Comparison of ENCODE assay signal across 20 cellular contexts in genomic region chr3:170701696-170702678, GRCh38.
DNase-seq lines count a peak whose midpoint lies in the region; ATAC-seq and TF ChIP-seq lines count a peak whose summit lies in the region.
"Had no signal": no experiment of that assay in that cellular context is flagged by ENCODE, and none has a peak within 500 bp of the region (broad histone marks: within the 10 kb centered on the region; RNA-seq: fewer than 3 reads in every experiment).

No MANE protein-coding gene starts in this region.

- no peaks in the 10 kb centered on the region for H3K36me3 ChIP-seq in transverse colon
- H3K36me3 ChIP-seq: Peyer's patch, suprapubic skin had no signal

- in situ Hi-C loops in SK-MEL-5 (cut with HindIII; ENCODE audit: low pct_unique_long_range_greater_than_20kb, low sequenced_read_pairs) (no loop called here), transverse colon (cut with MboI; ENCODE audit: low pct_ligation_motif_present in 1 of 4, low pct_unique_long_range_greater_than_20kb in 1 of 4, low sequenced_read_pairs in 3 of 4) (no loop called here)

- TF ChIP-seq EP300 in transverse colon (IDR thresholded peaks at IDR 0.05; ENCODE audit: low read depth) = no peak

- POLR2A ChIA-PET in HEK293T (lab: Yijun Ruan, JAX) = no interaction called here

- H3K27ac ChIP-seq in substantia nigra (ENCODE audit: low read depth, low read length, poor library complexity, severe bottlenecking) = peak overlapping the region; percentile 60
- no peak overlapping the region for H3K27ac ChIP-seq in transverse colon
- no peak overlapping the region for H3K27ac ChIP-seq in right cardiac atrium (ENCODE audit: low read length)
- H3K27ac ChIP-seq: epithelial cell of prostate, HL-60, Peyer's patch, suprapubic skin had no signal

- DNase-seq in SK-MEL-5 (ENCODE audit: low read depth, low spot score) = peak; percentile 7
- peak; percentile 50 for DNase-seq in fibroblast of villous mesenchyme (ENCODE audit: low read depth)
- DNase-seq in substantia nigra (lab: John Stamatoyannopoulos, UW) = no peak
- no peak for DNase-seq in midbrain (lab: John Stamatoyannopoulos, UW)
- no peak for DNase-seq in HEK293T (ENCODE audit: extremely low spot score)
- DNase-seq in transverse colon = no peak
- DNase-seq in right cardiac atrium = no peak
- DNase-seq: activated CD4-positive, alpha-beta T cell treated with anti-CD3 and anti-CD28 coated beads for 36 hours; activated CD8-positive, alpha-beta memory T cell treated with anti-CD3 and anti-CD28 coated beads, Interleukin-2, amount 10 ng/mL, durations not matched to agents 7 days and 5 days; activated naive CD8-positive, alpha-beta T cell treated with anti-CD3 and anti-CD28 coated beads, Interleukin-2, amount 50 U/mL, for 24 hours; H9; left colon; MM.1S; NCI-H146; Peyer's patch; stimulated activated CD8-positive, alpha-beta memory T cell treated with anti-CD3 and anti-CD28 coated beads, Interleukin-4, amount 100 ng/mL, for 48 hours had no signal

- no peaks in the 10 kb centered on the region for H3K27me3 ChIP-seq in transverse colon
- no peaks in the 10 kb centered on the region for H3K27me3 ChIP-seq in right cardiac atrium (ENCODE audit: control insufficient read depth, insufficient read depth)
- H3K27me3 ChIP-seq: Peyer's patch, suprapubic skin had no signal

- ATAC-seq in GM21786 (IDR thresholded peaks at IDR 0.05; ENCODE audit: unreplicated experiment) (peak; percentile 60), right cardiac atrium (no peak)
- ATAC-seq: activated CD4-positive, alpha-beta T cell treated with anti-CD3 and anti-CD28 coated beads for 36 hours; activated CD8-positive, alpha-beta memory T cell treated with anti-CD3 and anti-CD28 coated beads, Interleukin-2, amount 10 ng/mL, durations not matched to agents 7 days and 5 days; left colon had no signal

- WGBS in transverse colon (ENCODE audit: low coverage in 1 of 2), 2 donors = 78 to 79% methylated on average over 4 of the region's 4 CpGs
- WGBS in right cardiac atrium = 75% methylated on average over 4 of the region's 4 CpGs

- H3K4me3 ChIP-seq in fibroblast of villous mesenchyme (ENCODE audit: low read depth, low read length) = no peak overlapping the region
- no peak overlapping the region for H3K4me3 ChIP-seq in transverse colon
- H3K4me3 ChIP-seq in right cardiac atrium (ENCODE audit: low read length) = no peak overlapping the region
- H3K4me3 ChIP-seq: Peyer's patch, suprapubic skin had no signal

- no peak for TF ChIP-seq POLR2A in transverse colon (IDR thresholded peaks at IDR 0.05)

- intact Hi-C loops in transverse colon (cut with DNase I; ENCODE audit: low total_unique reads) (no loop called here), right cardiac atrium (cut with DNase I) (no loop called here)

- no peaks in the 10 kb centered on the region for H3K9me3 ChIP-seq in transverse colon
- no peaks in the 10 kb centered on the region for H3K9me3 ChIP-seq in right cardiac atrium (ENCODE audit: control insufficient read depth, low read length)
- H3K9me3 ChIP-seq: Peyer's patch, suprapubic skin had no signal

- H3K4me1 ChIP-seq in transverse colon (no peaks in the 10 kb centered on the region), right cardiac atrium (ENCODE audit: control insufficient read depth, insufficient read depth, low read length) (peaks cover 2% of the 10 kb centered on the region)
- H3K4me1 ChIP-seq: Peyer's patch had no signal

- CTCF ChIA-PET in HEK293T (lab: Yijun Ruan, JAX) = interaction anchor here (0.6 kb wide), 1 partner anchor 11 kb away, joined by 3 read pairs; no protein-coding TSS in a partner anchor

- TF ChIP-seq CTCF in fibroblast of villous mesenchyme (IDR thresholded peaks at IDR 0.05; ENCODE audit: insufficient read depth, low read depth, low read length) (no peak), transverse colon (IDR thresholded peaks at IDR 0.05) (no peak)

TF ChIP-seq in HEK293T, 16 proteins besides CTCF, POLR2A, EP300 and RAD21:
- TF ChIP-seq ARNT (IDR thresholded peaks at IDR 0.05) (no peak), TARDBP (IDR thresholded peaks at IDR 0.05) (no peak), SUZ12 (IDR thresholded peaks at IDR 0.05) (no peak), ELF4 (IDR thresholded peaks at IDR 0.05) (no peak), FOXA1 (IDR thresholded peaks at IDR 0.05) (no peak), FOXM1 (IDR thresholded peaks at IDR 0.05; ENCODE audit: borderline replicate concordance) (no peak), CTBP1 (IDR thresholded peaks at IDR 0.05; ENCODE audit: borderline replicate concordance) (no peak), HDGF (IDR thresholded peaks at IDR 0.05; ENCODE audit: borderline replicate concordance) (no peak), LEF1 (IDR thresholded peaks at IDR 0.05; ENCODE audit: borderline replicate concordance) (no peak), SP1 (IDR thresholded peaks at IDR 0.05) (no peak), NFRKB (IDR thresholded peaks at IDR 0.05) (no peak), FOXK2 (IDR thresholded peaks at IDR 0.05) (no peak)
- TF ChIP-seq, protein P1, sequence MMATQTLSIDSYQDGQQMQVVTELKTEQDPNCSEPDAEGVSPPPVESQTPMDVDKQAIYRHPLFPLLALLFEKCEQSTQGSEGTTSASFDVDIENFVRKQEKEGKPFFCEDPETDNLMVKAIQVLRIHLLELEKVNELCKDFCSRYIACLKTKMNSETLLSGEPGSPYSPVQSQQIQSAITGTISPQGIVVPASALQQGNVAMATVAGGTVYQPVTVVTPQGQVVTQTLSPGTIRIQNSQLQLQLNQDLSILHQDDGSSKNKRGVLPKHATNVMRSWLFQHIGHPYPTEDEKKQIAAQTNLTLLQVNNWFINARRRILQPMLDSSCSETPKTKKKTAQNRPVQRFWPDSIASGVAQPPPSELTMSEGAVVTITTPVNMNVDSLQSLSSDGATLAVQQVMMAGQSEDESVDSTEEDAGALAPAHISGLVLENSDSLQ (IDR thresholded peaks at IDR 0.05) = no peak
TF ChIP-seq in HEK293T: peak in this region for 0.

Comparison
In these comparisons a context has a peak if more than half of its experiments do, and no peak if none do; other contexts are left out.
1. DNase-seq: peak in SK-MEL-5 (single experiment) and fibroblast of villous mesenchyme (single experiment); none in substantia nigra (0 of 49), midbrain (single experiment), HEK293T (single experiment), transverse colon (single experiment) and right cardiac atrium (0 of 3).